ENCODE assay signal across 8 cellular contexts in the genomic region with DNA sequence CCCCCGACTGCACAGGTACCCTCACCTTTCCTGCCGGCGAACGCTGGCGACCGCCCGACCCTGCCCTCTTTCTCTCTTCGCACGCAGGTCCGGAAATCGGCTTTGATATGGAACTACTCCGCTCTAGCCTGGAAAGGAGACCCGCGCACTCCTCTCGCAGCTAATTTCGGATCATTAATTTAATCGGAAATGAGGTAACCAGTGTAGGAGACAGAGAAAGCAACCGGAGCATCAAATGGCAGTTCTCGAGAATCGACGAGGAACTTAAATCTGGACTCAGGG. TPM values are rescaled to one million over a fixed set of nuclear protein-coding genes. Genes with fewer than 3 reads are reported as not detected.
DNase-seq lines count a peak whose midpoint lies in the region; ATAC-seq lines count a peak whose summit lies in the region.

No MANE protein-coding gene starts in this region.

- POLR2A ChIA-PET in activated CD8-positive, alpha-beta T cell treated with anti-CD3 and anti-CD28 coated beads, Interleukin-2, amount 10 ng/mL, durations not matched to agents 7 days and 5 days (lab: Charles Lee): interaction anchor here (0.6 to 3.5 kb wide), 27 partner anchors 17 to 1011 kb away, joined by 3 to 26 read pairs (median 6); no protein-coding TSS in a partner anchor

- peak overlapping the region; percentile 99 for H3K4me3 Mint-ChIP-seq in activated naive CD4-positive, alpha-beta T cell treated with anti-CD3 and anti-CD28 coated beads, Interleukin-2, amount 10 ng/mL, durations not matched to agents 7 days and 5 days
- H3K4me3 Mint-ChIP-seq in activated CD8-positive, alpha-beta T cell treated with anti-CD3 and anti-CD28 coated beads, Interleukin-2, amount 10 ng/mL, durations not matched to agents 7 days and 5 days: peak overlapping the region; percentile 99

- peak overlapping the region; percentile 99 for H3K27ac Mint-ChIP-seq in activated naive CD4-positive, alpha-beta T cell treated with anti-CD3 and anti-CD28 coated beads, Interleukin-2, amount 10 ng/mL, durations not matched to agents 7 days and 5 days
- peak overlapping the region; percentile 97 for H3K27ac Mint-ChIP-seq in activated CD8-positive, alpha-beta T cell treated with anti-CD3 and anti-CD28 coated beads, Interleukin-2, amount 10 ng/mL, durations not matched to agents 7 days and 5 days

- DNase-seq in activated naive CD4-positive, alpha-beta T cell treated with anti-CD3 and anti-CD28 coated beads, Interleukin-2, amount 10 ng/mL, durations not matched to agents 7 days and 5 days: no peak
- DNase-seq in activated naive CD4-positive, alpha-beta T cell treated with Interleukin-2 at 50 U/mL for 16 hours: no peak
- no peak for DNase-seq in activated CD8-positive, alpha-beta T cell treated with anti-CD3 and anti-CD28 coated beads, Interleukin-2, amount 10 ng/mL, durations not matched to agents 7 days and 5 days
- DNase-seq in iPS-NIHi7 (ENCODE audit: extremely low spot score) (peak; percentile 20), substantia nigra (lab: John Stamatoyannopoulos, UW) (no peak), activated gamma-delta T cell treated with Interleukin-2 at 50 U/mL for 16 hours (no peak), NCI-H2196 (lab: John Stamatoyannopoulos, UW; ENCODE audit: unreplicated experiment) (no peak)

- H3K9me3 Mint-ChIP-seq in activated naive CD4-positive, alpha-beta T cell treated with anti-CD3 and anti-CD28 coated beads, Interleukin-2, amount 10 ng/mL, durations not matched to agents 7 days and 5 days: no peaks in the 10 kb centered on the region
- H3K9me3 Mint-ChIP-seq in activated CD8-positive, alpha-beta T cell treated with anti-CD3 and anti-CD28 coated beads, Interleukin-2, amount 10 ng/mL, durations not matched to agents 7 days and 5 days (ENCODE audit: insufficient read depth): no peaks in the 10 kb centered on the region

- H3K4me1 Mint-ChIP-seq in activated naive CD4-positive, alpha-beta T cell treated with anti-CD3 and anti-CD28 coated beads, Interleukin-2, amount 10 ng/mL, durations not matched to agents 7 days and 5 days: peaks cover 63% of the 10 kb centered on the region
- H3K4me1 Mint-ChIP-seq in activated CD8-positive, alpha-beta T cell treated with anti-CD3 and anti-CD28 coated beads, Interleukin-2, amount 10 ng/mL, durations not matched to agents 7 days and 5 days (ENCODE audit: low read depth): peaks cover 60% of the 10 kb centered on the region

- H3K27ac ChIP-seq in substantia nigra (ENCODE audit: low read depth, low read length, poor library complexity, severe bottlenecking): peak overlapping the region; percentile 95

- no peaks in the 10 kb centered on the region for H3K27me3 Mint-ChIP-seq in activated naive CD4-positive, alpha-beta T cell treated with anti-CD3 and anti-CD28 coated beads, Interleukin-2, amount 10 ng/mL, durations not matched to agents 7 days and 5 days
- no peaks in the 10 kb centered on the region for H3K27me3 Mint-ChIP-seq in activated CD8-positive, alpha-beta T cell treated with anti-CD3 and anti-CD28 coated beads, Interleukin-2, amount 10 ng/mL, durations not matched to agents 7 days and 5 days (ENCODE audit: low read depth)

- peak; percentile 13 for ATAC-seq in HG03354 (IDR thresholded peaks at IDR 0.05; ENCODE audit: poor library complexity, severe bottlenecking, unreplicated experiment)
- ATAC-seq in activated CD8-positive, alpha-beta T cell treated with anti-CD3 and anti-CD28 coated beads, Interleukin-2, amount 10 ng/mL, durations not matched to agents 7 days and 5 days: peak; percentile 4

- H3K36me3 Mint-ChIP-seq in activated naive CD4-positive, alpha-beta T cell treated with anti-CD3 and anti-CD28 coated beads, Interleukin-2, amount 10 ng/mL, durations not matched to agents 7 days and 5 days: peaks cover 29% of the 10 kb centered on the region
- peaks cover 20% of the 10 kb centered on the region for H3K36me3 Mint-ChIP-seq in activated CD8-positive, alpha-beta T cell treated with anti-CD3 and anti-CD28 coated beads, Interleukin-2, amount 10 ng/mL, durations not matched to agents 7 days and 5 days (ENCODE audit: low read depth)

- CTCF ChIA-PET in activated naive CD4-positive, alpha-beta T cell treated with anti-CD3 and anti-CD28 coated beads, Interleukin-2, amount 10 ng/mL, durations not matched to agents 7 days and 5 days (lab: Charles Lee): interaction anchor here (0.7 to 5.8 kb wide), 22 partner anchors 9 to 445 kb away, joined by 3 to 121 read pairs (median 7); no protein-coding TSS in a partner anchor
- CTCF ChIA-PET in activated CD8-positive, alpha-beta T cell treated with anti-CD3 and anti-CD28 coated beads, Interleukin-2, amount 10 ng/mL, durations not matched to agents 7 days and 5 days (lab: Charles Lee): interaction anchor here (0.8 to 5.8 kb wide), 39 partner anchors 11 to 443 kb away, joined by 3 to 173 read pairs (median 5); no protein-coding TSS in a partner anchor

RNA-seq across cellular contexts. Expression of a gene that starts 0.9 kb away (rescaled TPM):
- 10 to 100 TPM; 36.7 to 42.9 TPM for total RNA-seq in activated CD8-positive, alpha-beta T cell treated with anti-CD3 and anti-CD28 coated beads, Interleukin-2, amount 10 ng/mL, durations not matched to agents 7 days and 5 days
